8 cellular contexts compared by ENCODE assay signal in genomic region chr21:34888569-34889286, GRCh38.
DNase-seq lines count a peak whose midpoint lies in the region; ATAC-seq lines count a peak whose summit lies in the region.

No MANE protein-coding gene starts in this region.

- peak; percentile 63 for ATAC-seq in GM19025 (IDR thresholded peaks at IDR 0.05; ENCODE audit: low read depth, unreplicated experiment)
- peak; percentile 57 for ATAC-seq in HG03196 (IDR thresholded peaks at IDR 0.05; ENCODE audit: unreplicated experiment)

- DNase-seq in AG08395 (ENCODE audit: low spot score) (peak; percentile 90), NCI-H2227 treated with DMSO at 0.1 percent for 48 hours (lab: John Stamatoyannopoulos, UW) (peak; percentile 53), cerebellar cortex (ENCODE audit: low spot score) (peak; percentile 70), kidney glomerular epithelial cell (lab: John Stamatoyannopoulos, UW) (peak; percentile 96)
- DNase-seq in activated CD4-positive, CD25-positive, alpha-beta regulatory T cell (lab: John Stamatoyannopoulos, UW): peak; percentile 51 to 70 (median 58)
- DNase-seq in stimulated activated CD4-positive, alpha-beta T cell treated with anti-CD3 and anti-CD28 coated beads, Interleukin-15, amount 100 ng/mL, for 48 hours (ENCODE audit: low read depth in 2 of 2): peak; percentile 76 to 78

Comparison
In these comparisons a context has a peak if more than half of its experiments do, and no peak if none do; other contexts are left out.
1. Peak in every context shown above with its lines: DNase-seq and ATAC-seq.